ENCODE assay signal across 26 cellular contexts in genomic region chr10:86244296-86244695, GRCh38.
A peak's percentile ranks its signal among the peaks of the same experiment; 100 is the strongest.
DNase-seq lines count a peak whose midpoint lies in the region; ATAC-seq and TF ChIP-seq lines count a peak whose summit lies in the region.
"Had no signal": no experiment of that assay in that cellular context is flagged by ENCODE, and none has a peak within 500 bp of the region (broad histone marks: within the 10 kb centered on the region; RNA-seq: fewer than 3 reads in every experiment).

No MANE protein-coding gene starts in this region.

- no peak overlapping the region for H2AFZ ChIP-seq in GM23338
- no peak overlapping the region for H2AFZ ChIP-seq in osteoblast (ENCODE audit: low read length)
- H2AFZ ChIP-seq: neural progenitor cell had no signal

- peak; percentile 45; the same call in 2 of the 3 replicates for ATAC-seq in GM23338
- ATAC-seq in activated CD8-positive, alpha-beta T cell treated with anti-CD3 and anti-CD28 coated beads for 36 hours = no peak
- ATAC-seq: foreskin keratinocyte; stimulated activated effector memory CD8-positive, alpha-beta T cell treated with anti-CD3 and anti-CD28 coated beads, Interleukin-12 subunit alpha, Interleukin-12 subunit beta, amount 100 ng/mL, for 72 hours had no signal

- no peaks in the 10 kb centered on the region for H3K36me3 ChIP-seq in GM23338 (ENCODE audit: insufficient read depth)
- H3K36me3 ChIP-seq in osteoblast (ENCODE audit: insufficient read depth, low read length) = no peaks in the 10 kb centered on the region
- H3K36me3 ChIP-seq: cardiac muscle cell, esophagus muscularis mucosa, neural progenitor cell, sigmoid colon, upper lobe of left lung had no signal

- no peaks in the 10 kb centered on the region for H3K9me3 ChIP-seq in osteoblast (ENCODE audit: low read depth, low read length)
- H3K9me3 ChIP-seq: esophagus muscularis mucosa, sigmoid colon, upper lobe of left lung had no signal

- H3K27me3 ChIP-seq in GM23338 (ENCODE audit: insufficient read depth) = no peaks in the 10 kb centered on the region
- no peaks in the 10 kb centered on the region for H3K27me3 ChIP-seq in osteoblast (ENCODE audit: insufficient read depth, low read length)
- H3K27me3 ChIP-seq: cardiac muscle cell, esophagus muscularis mucosa, foreskin keratinocyte, neural progenitor cell, sigmoid colon, upper lobe of left lung had no signal

- CTCF ChIA-PET in activated CD8-positive, alpha-beta T cell treated with anti-CD3 and anti-CD28 coated beads for 36 hours (lab: Charles Lee) = no interaction called here

- H3K36me3 Mint-ChIP-seq in GM23338 (ENCODE audit: low read depth) (peaks cover 4% of the 10 kb centered on the region; the same call in 1 of the 3 replicates), brain (peaks cover 4% of the 10 kb centered on the region)
- no peaks in the 10 kb centered on the region for H3K36me3 Mint-ChIP-seq in activated CD8-positive, alpha-beta T cell treated with anti-CD3 and anti-CD28 coated beads for 36 hours (ENCODE audit: low read depth)
- H3K36me3 Mint-ChIP-seq: memory B cell; neural progenitor cell; stimulated activated effector memory CD8-positive, alpha-beta T cell treated with anti-CD3 and anti-CD28 coated beads, Interleukin-12 subunit alpha, Interleukin-12 subunit beta, amount 100 ng/mL, for 72 hours had no signal

- H3K4me3 ChIP-seq in GM23338 = no peak overlapping the region
- H3K4me3 ChIP-seq in osteoblast (ENCODE audit: insufficient read depth, low read length) = no peak overlapping the region
- H3K4me3 ChIP-seq: cardiac muscle cell, coronary artery, esophagus muscularis mucosa, neural progenitor cell, sigmoid colon, upper lobe of left lung had no signal

- no peak overlapping the region for H3K4me2 ChIP-seq in GM23338
- no peak overlapping the region for H3K4me2 ChIP-seq in osteoblast (ENCODE audit: insufficient read depth, low read length)
- H3K4me2 ChIP-seq: neural progenitor cell had no signal

- H3K27ac ChIP-seq in GM23338 (ENCODE audit: low read depth) (no peak overlapping the region), osteoblast (ENCODE audit: low read depth, low read length) (no peak overlapping the region)
- H3K27ac ChIP-seq: C4-2B, cardiac muscle cell, coronary artery, esophagus muscularis mucosa, foreskin keratinocyte, neural progenitor cell, sigmoid colon, upper lobe of left lung, VCaP had no signal

- POLR2A ChIA-PET in activated CD8-positive, alpha-beta T cell treated with anti-CD3 and anti-CD28 coated beads for 36 hours (lab: Charles Lee) = no interaction called here

- no peaks in the 10 kb centered on the region for H3F3A ChIP-seq in GM23338 (replicated peaks; ENCODE audit: low read depth)

- H3K9me2 ChIP-seq in GM23338 (ENCODE audit: insufficient read depth) = no peaks in the 10 kb centered on the region

- intact Hi-C loops in activated CD8-positive, alpha-beta T cell treated with anti-CD3 and anti-CD28 coated beads for 36 hours (cut with micrococcal nuclease) = no loop called here

- H3K9me3 Mint-ChIP-seq in GM23338 (peaks cover 17% of the 10 kb centered on the region), brain (peaks cover 3 to 10% (median 6%) of the 10 kb centered on the region in 5 experiments)
- H3K9me3 Mint-ChIP-seq in activated CD8-positive, alpha-beta T cell treated with anti-CD3 and anti-CD28 coated beads for 36 hours = no peaks in the 10 kb centered on the region
- H3K9me3 Mint-ChIP-seq: activated naive CD4-positive, alpha-beta T cell treated with anti-CD3 and anti-CD28 coated beads for 36 hours; activated T-helper 1 cell treated with anti-CD3 and anti-CD28 coated beads, Interleukin-12 subunit alpha, Interleukin-12 subunit beta, Interleukin-2, Interleukin-4 antibody, amounts not matched to agents 30 ng/mL and 10 ng/mL and 1 ng/mL, durations not matched to agents 14 hours and 24 hours and 36 hours; stimulated activated effector memory CD8-positive, alpha-beta T cell treated with anti-CD3 and anti-CD28 coated beads, Interleukin-12 subunit alpha, Interleukin-12 subunit beta, amount 100 ng/mL, for 72 hours had no signal

- H3K27ac Mint-ChIP-seq in GM23338 (no peak overlapping the region), brain (peak overlapping the region in 4 of 5 experiments; percentile 66 to 91 (median 84))
- H3K27ac Mint-ChIP-seq in activated CD8-positive, alpha-beta T cell treated with anti-CD3 and anti-CD28 coated beads for 36 hours = no peak overlapping the region
- H3K27ac Mint-ChIP-seq: activated naive CD4-positive, alpha-beta T cell treated with anti-CD3 and anti-CD28 coated beads for 36 hours; activated T-helper 1 cell treated with anti-CD3 and anti-CD28 coated beads, Interleukin-12 subunit alpha, Interleukin-12 subunit beta, Interleukin-2, Interleukin-4 antibody, amounts not matched to agents 30 ng/mL and 10 ng/mL and 1 ng/mL, durations not matched to agents 14 hours and 24 hours and 36 hours; HFFc6; memory B cell; stimulated activated effector memory CD8-positive, alpha-beta T cell treated with anti-CD3 and anti-CD28 coated beads, Interleukin-12 subunit alpha, Interleukin-12 subunit beta, amount 100 ng/mL, for 72 hours had no signal

- TF ChIP-seq CTCF in GM23338 (conservative IDR thresholded peaks at IDR 0.05; ENCODE audit: low read depth in 2 of 2) (no peak), brain (conservative IDR thresholded peaks at IDR 0.05) (no peak), osteoblast (IDR thresholded peaks at IDR 0.05; ENCODE audit: extremely low read depth, low read depth, low read length) (no peak)
- TF ChIP-seq CTCF in activated CD8-positive, alpha-beta T cell treated with anti-CD3 and anti-CD28 coated beads for 36 hours (IDR thresholded peaks at IDR 0.05) = no peak

- no peaks in the 10 kb centered on the region for H3K4me1 Mint-ChIP-seq in GM23338
- H3K4me1 Mint-ChIP-seq in brain = peaks cover 22% of the 10 kb centered on the region
- H3K4me1 Mint-ChIP-seq in activated CD8-positive, alpha-beta T cell treated with anti-CD3 and anti-CD28 coated beads for 36 hours (ENCODE audit: low read depth) = no peaks in the 10 kb centered on the region
- H3K4me1 Mint-ChIP-seq: memory B cell; stimulated activated effector memory CD8-positive, alpha-beta T cell treated with anti-CD3 and anti-CD28 coated beads, Interleukin-12 subunit alpha, Interleukin-12 subunit beta, amount 100 ng/mL, for 72 hours had no signal

- H3K79me2 ChIP-seq in GM23338 (replicated peaks; ENCODE audit: insufficient read depth) = no peaks in the 10 kb centered on the region
- no peaks in the 10 kb centered on the region for H3K79me2 ChIP-seq in osteoblast (ENCODE audit: insufficient read depth, low read length)

- peaks cover 7% of the 10 kb centered on the region for H3K27me3 Mint-ChIP-seq in GM23338 (ENCODE audit: insufficient read depth, low read depth, poor library complexity)
- H3K27me3 Mint-ChIP-seq in brain = peaks cover 3% of the 10 kb centered on the region
- H3K27me3 Mint-ChIP-seq in activated CD8-positive, alpha-beta T cell treated with anti-CD3 and anti-CD28 coated beads for 36 hours = no peaks in the 10 kb centered on the region

- no peaks in the 10 kb centered on the region for H3K4me1 ChIP-seq in GM23338 (ENCODE audit: insufficient read depth)
- no peaks in the 10 kb centered on the region for H3K4me1 ChIP-seq in osteoblast (ENCODE audit: insufficient read depth, low read length)
- H3K4me1 ChIP-seq: esophagus muscularis mucosa, foreskin keratinocyte, sigmoid colon, upper lobe of left lung had no signal

- H3K4me3 Mint-ChIP-seq in GM23338 = no peak overlapping the region
- peak overlapping the region in 3 of 5 experiments; percentile 35 to 74 (median 52) for H3K4me3 Mint-ChIP-seq in brain
- H3K4me3 Mint-ChIP-seq in activated CD8-positive, alpha-beta T cell treated with anti-CD3 and anti-CD28 coated beads for 36 hours = no peak overlapping the region
- H3K4me3 Mint-ChIP-seq: activated naive CD4-positive, alpha-beta T cell treated with anti-CD3 and anti-CD28 coated beads for 36 hours; activated T-helper 1 cell treated with anti-CD3 and anti-CD28 coated beads, Interleukin-12 subunit alpha, Interleukin-12 subunit beta, Interleukin-2, Interleukin-4 antibody, amounts not matched to agents 30 ng/mL and 10 ng/mL and 1 ng/mL, durations not matched to agents 14 hours and 24 hours and 36 hours; HFFc6; memory B cell; neural progenitor cell; stimulated activated effector memory CD8-positive, alpha-beta T cell treated with anti-CD3 and anti-CD28 coated beads, Interleukin-12 subunit alpha, Interleukin-12 subunit beta, amount 100 ng/mL, for 72 hours had no signal

- DNase-seq in GM23338 (ENCODE audit: low spot score) (no peak), NCI-H2227 (lab: John Stamatoyannopoulos, UW; ENCODE audit: unreplicated experiment) (peak; percentile 44), osteoblast (ENCODE audit: insufficient read length, low spot score, missing footprints) (peak; percentile 61), LoVo (ENCODE audit: low spot score) (no peak), HPDE6-E6E7 (ENCODE audit: extremely low spot score) (no peak)
- DNase-seq in activated CD8-positive, alpha-beta T cell treated with anti-CD3 and anti-CD28 coated beads for 36 hours = no peak
- DNase-seq: activated CD8-positive, alpha-beta memory T cell treated with anti-CD3 and anti-CD28 coated beads, Interleukin-2, amount 50 U/mL, for 4 hours; activated naive CD4-positive, alpha-beta T cell treated with anti-CD3 and anti-CD28 coated beads for 36 hours; foreskin keratinocyte; HFFc6; NCI-H1930; NCI-H446; sigmoid colon; stimulated activated CD4-positive, alpha-beta T cell treated with anti-CD3 and anti-CD28 coated beads, Interleukin-4, amount 100 ng/mL, for 24 hours; T-helper 9 cell had no signal

- H4K20me1 ChIP-seq in GM23338 (replicated peaks; ENCODE audit: insufficient read depth) (no peaks in the 10 kb centered on the region), osteoblast (ENCODE audit: insufficient read depth, low read length) (no peaks in the 10 kb centered on the region)

Comparison
In these comparisons a context has a peak if more than half of its experiments do, and no peak if none do; other contexts are left out.
1. DNase-seq: peak in NCI-H2227 (single experiment) and osteoblast (single experiment); none in GM23338 (single experiment), LoVo (single experiment), HPDE6-E6E7 (single experiment) and activated CD8-positive, alpha-beta T cell treated with anti-CD3 and anti-CD28 coated beads for 36 hours (single experiment).
2. H3K27ac Mint-ChIP-seq: peak in brain (4 of 5); none in GM23338 (single experiment) and activated CD8-positive, alpha-beta T cell treated with anti-CD3 and anti-CD28 coated beads for 36 hours (single experiment).
3. H3K4me3 Mint-ChIP-seq: peak in brain (3 of 5); none in GM23338 (single experiment) and activated CD8-positive, alpha-beta T cell treated with anti-CD3 and anti-CD28 coated beads for 36 hours (single experiment).